In the genomic region with DNA sequence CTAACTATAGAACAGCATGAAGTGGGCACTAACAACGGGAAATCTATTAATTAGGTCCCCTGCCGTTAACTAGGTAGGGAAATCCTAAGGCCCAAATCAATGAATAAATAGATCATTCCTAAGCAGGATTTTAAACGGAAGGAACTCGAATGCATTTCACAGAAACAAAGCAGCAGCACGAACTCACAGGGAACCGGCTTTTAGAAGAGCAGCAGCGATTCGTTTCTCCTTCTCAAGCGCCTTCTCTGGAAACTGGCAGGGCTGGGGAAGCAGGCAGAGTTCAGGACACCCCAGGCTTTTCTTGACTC, we compare ENCODE assay signal across 8 cellular contexts. TPM values are rescaled to one million over a fixed set of nuclear protein-coding genes. Genes with fewer than 3 reads are reported as not detected.
DNase-seq lines count a peak whose midpoint lies in the region; ATAC-seq and TF ChIP-seq lines count a peak whose summit lies in the region.

No MANE protein-coding gene starts in this region.

- H3K27me3 ChIP-seq in endodermal cell (ENCODE audit: control insufficient read depth, insufficient read depth, low read length, poor library complexity, severe bottlenecking): no peaks in the 10 kb centered on the region

- H3K27ac ChIP-seq in C4-2B (peak overlapping the region; percentile 84), RWPE1 (peak overlapping the region; percentile 95), endodermal cell (ENCODE audit: low read depth, low read length) (peak overlapping the region; percentile 86)

- CTCF ChIA-PET in RWPE1 (lab: Yijun Ruan, JAX): no interaction called here

- H3K9me3 Mint-ChIP-seq in endodermal cell: no peaks in the 10 kb centered on the region
- H3K9me3 Mint-ChIP-seq in naive thymus-derived CD8-positive, alpha-beta T cell: peaks cover 0 to 22% (median 7%) of the 10 kb centered on the region in 9 donors

- POLR2A ChIA-PET in RWPE1 (lab: Yijun Ruan, JAX; ENCODE audit: low non-redundant PET): interaction anchor here (0.5 kb wide), 1 partner anchor 211 kb away, joined by 3 read pairs; no protein-coding TSS in a partner anchor
- POLR2A ChIA-PET in naive thymus-derived CD8-positive, alpha-beta T cell (lab: Charles Lee): interaction anchor here (0.9 to 1.3 kb wide), 4 partner anchors 60 to 284 kb away, joined by 3 to 8 read pairs (median 4); partner anchors contain the start of genes ZNF527, ZNF540, ZNF569 and ZNF570

- ATAC-seq in naive thymus-derived CD8-positive, alpha-beta T cell: no peak

- H3K27me3 Mint-ChIP-seq in endodermal cell (ENCODE audit: insufficient read depth): peaks cover 22% of the 10 kb centered on the region
- H3K27me3 Mint-ChIP-seq in naive thymus-derived CD8-positive, alpha-beta T cell: no peaks in the 10 kb centered on the region

- H3K36me3 Mint-ChIP-seq in endodermal cell (ENCODE audit: low read depth): peaks cover 7% of the 10 kb centered on the region
- H3K36me3 Mint-ChIP-seq in naive thymus-derived CD8-positive, alpha-beta T cell: peaks cover 9 to 20% (median 19%) of the 10 kb centered on the region in 3 donors

- H3K27ac Mint-ChIP-seq in endodermal cell: peak overlapping the region; percentile 87
- peak overlapping the region; percentile 74 to 98 (median 98) for H3K27ac Mint-ChIP-seq in naive thymus-derived CD8-positive, alpha-beta T cell

- no peaks in the 10 kb centered on the region for H3K4me1 ChIP-seq in endodermal cell (ENCODE audit: control insufficient read depth, insufficient read depth, low read length)

- H3K36me3 ChIP-seq in endodermal cell (ENCODE audit: control insufficient read depth, insufficient read depth, low read length): peaks cover 25% of the 10 kb centered on the region

- 2 to 3% methylated on average over 9 of the region's 9 CpGs for WGBS in endodermal cell (ENCODE audit: insufficient coverage in 1 of 2, insufficient read length in 1 of 2), 2 experiments

- TF ChIP-seq CTCF in C4-2B (conservative IDR thresholded peaks at IDR 0.05) (no peak), RWPE1 (conservative IDR thresholded peaks at IDR 0.05; ENCODE audit: low read depth) (no peak), endodermal cell (conservative IDR thresholded peaks at IDR 0.05) (no peak)

- peaks cover 26% of the 10 kb centered on the region for H3K9me3 ChIP-seq in endodermal cell (ENCODE audit: control insufficient read depth, low read length)

- DNase-seq in HCEC 1CT (peak; percentile 30), RWPE1 (ENCODE audit: low spot score) (peak; percentile 34), endodermal cell (no peak), NOMO-1 treated with dmso at 0.1 percent for 144 hours (lab: John Stamatoyannopoulos, UW; ENCODE audit: unreplicated experiment) (no peak), SIG-M5 treated with dmso at 0.1 percent for 504 hours (lab: John Stamatoyannopoulos, UW; ENCODE audit: unreplicated experiment) (no peak)
- DNase-seq in naive thymus-derived CD8-positive, alpha-beta T cell: peak in 3 of 10 donors; percentile 21 to 36 (median 27)
- DNase-seq in stimulated activated CD4-positive, alpha-beta T cell treated with anti-CD3 and anti-CD28 coated beads, Interleukin-2, amount 100 ng/mL, for 24 hours: no peak

- peaks cover 12% of the 10 kb centered on the region for H3K4me1 Mint-ChIP-seq in endodermal cell
- H3K4me1 Mint-ChIP-seq in naive thymus-derived CD8-positive, alpha-beta T cell: peaks cover 21 to 39% (median 30%) of the 10 kb centered on the region in 4 donors

- peak overlapping the region; percentile 98 for H3K4me3 ChIP-seq in endodermal cell (ENCODE audit: low read length)

- H3K4me3 Mint-ChIP-seq in endodermal cell: peak overlapping the region; percentile 92
- peak overlapping the region; percentile 87 to 99 (median 96) for H3K4me3 Mint-ChIP-seq in naive thymus-derived CD8-positive, alpha-beta T cell

- peak overlapping the region; percentile 72 for H3K9ac ChIP-seq in endodermal cell (ENCODE audit: extremely low read depth, low read length, poor library complexity, severe bottlenecking)

RNA-seq across cellular contexts. Expression of gene ZFP30, which starts 0.8 kb away (rescaled TPM):
- 10 to 100 TPM; 14.5 to 22.5 TPM for total RNA-seq in endodermal cell
- polyA plus RNA-seq in endodermal cell (2013, experiment 1 of 2): 17.8 TPM
- polyA plus RNA-seq in endodermal cell (2013, experiment 2 of 2): 15.4 TPM
- 10 to 100 TPM; 16.8 to 22.0 TPM for total RNA-seq in naive thymus-derived CD8-positive, alpha-beta T cell
- 1 to 10 TPM; 2.3 to 2.9 (median 2.7) TPM for polyA plus RNA-seq in naive thymus-derived CD8-positive, alpha-beta T cell

RNA-seq across cellular contexts. Expression of gene ZNF540, which starts 59.8 kb away (rescaled TPM):
- not detected for total RNA-seq in endodermal cell
- polyA plus RNA-seq in endodermal cell (2013, experiment 1 of 2): 1.4 TPM
- 0.50 TPM for polyA plus RNA-seq in endodermal cell (2013, experiment 2 of 2)
- 10 to 100 TPM; 19.1 to 21.3 TPM for total RNA-seq in naive thymus-derived CD8-positive, alpha-beta T cell
- 1 to 10 TPM; 6.6 to 9.1 (median 9.0) TPM for polyA plus RNA-seq in naive thymus-derived CD8-positive, alpha-beta T cell

RNA-seq across cellular contexts. Expression of gene ZNF571, which starts 59.9 kb away (rescaled TPM):
- total RNA-seq in endodermal cell: 1 to 10 TPM; 3.9 to 5.6 TPM
- polyA plus RNA-seq in endodermal cell (2013, experiment 1 of 2): 5.3 TPM
- polyA plus RNA-seq in endodermal cell (2013, experiment 2 of 2): 6.0 TPM
- 10 to 100 TPM; 10.6 to 13.0 TPM for total RNA-seq in naive thymus-derived CD8-positive, alpha-beta T cell
- 10 to 100 TPM in 1 of 3 donors, 1 to 10 TPM in 2; 5.5 to 10.7 (median 6.6) TPM for polyA plus RNA-seq in naive thymus-derived CD8-positive, alpha-beta T cell

Comparison
In these comparisons a context has a peak if more than half of its experiments do, and no peak if none do; other contexts are left out.
1. DNase-seq: peak in HCEC 1CT (single experiment) and RWPE1 (single experiment); none in endodermal cell (single experiment), NOMO-1 treated with dmso at 0.1 percent for 144 hours (single experiment), SIG-M5 treated with dmso at 0.1 percent for 504 hours (single experiment) and stimulated activated CD4-positive, alpha-beta T cell treated with anti-CD3 and anti-CD28 coated beads, Interleukin-2, amount 100 ng/mL, for 24 hours (0 of 2).
2. RNA of gene ZNF540, which starts 59.8 kb away (total RNA-seq): 19.1 to 21.3 TPM in naive thymus-derived CD8-positive, alpha-beta T cell; not detected in endodermal cell; every median in the first group is over 10 times any median in the second.
3. Peak in every context shown above with its lines, with median percentiles within 50 percentile points of each other: H3K27ac ChIP-seq.